8 cellular contexts compared by ENCODE assay signal in the genomic region with DNA sequence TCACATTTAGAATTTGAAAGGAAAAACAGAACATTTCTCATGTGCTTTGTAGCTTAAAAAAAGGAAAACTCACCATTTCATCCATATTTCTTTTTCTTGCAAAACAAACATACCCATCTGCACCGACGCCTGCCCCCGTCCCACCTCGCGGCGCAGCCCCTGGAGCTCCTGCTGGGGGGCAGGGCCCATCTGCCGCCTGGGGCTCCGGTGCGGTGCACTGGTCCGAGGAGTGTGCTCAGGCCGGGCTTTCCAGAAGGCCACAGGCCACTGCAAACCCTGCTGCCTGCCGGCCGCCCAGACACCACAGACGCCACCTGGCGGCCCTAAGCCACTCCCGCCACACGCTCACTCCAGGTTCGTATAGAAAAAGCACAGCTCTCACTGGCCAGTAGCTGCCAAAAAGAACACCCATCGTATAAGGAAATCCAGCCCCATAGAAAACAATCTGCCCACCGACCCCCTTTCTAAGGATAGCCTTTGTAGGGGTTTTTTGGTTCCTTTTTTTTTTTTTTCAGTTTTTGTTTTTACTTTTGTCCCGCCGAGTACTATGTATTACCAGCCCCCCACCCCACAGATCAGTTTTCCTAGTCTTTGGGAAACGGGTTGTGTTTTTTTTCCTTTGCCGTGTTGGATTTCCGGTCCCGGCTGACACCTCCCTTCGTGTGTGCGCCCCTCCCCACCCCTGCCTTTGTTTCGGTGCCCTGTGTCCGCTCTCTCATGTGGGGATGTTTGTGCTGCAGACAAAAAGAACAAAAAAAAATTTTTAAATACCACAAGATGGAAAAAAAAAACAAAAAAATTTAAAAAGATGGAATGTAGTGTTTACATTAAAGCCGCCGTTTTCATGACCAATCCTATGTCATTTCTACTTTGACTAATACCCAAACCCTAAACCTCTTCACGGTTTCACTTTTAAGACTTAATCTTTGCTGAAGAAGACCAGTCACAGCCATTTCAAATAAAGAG.
DNase-seq lines count a peak whose midpoint lies in the region; TF ChIP-seq lines count a peak whose summit lies in the region.

No MANE protein-coding gene starts in this region.

- peak overlapping the region; percentile 92 for H2AFZ ChIP-seq in osteoblast (ENCODE audit: low read length)

- no peaks in the 10 kb centered on the region for H3K9me3 ChIP-seq in osteoblast (ENCODE audit: low read depth, low read length)
- H3K9me3 ChIP-seq in thyroid gland: no peaks in the 10 kb centered on the region

- H3K4me1 ChIP-seq in osteoblast (ENCODE audit: insufficient read depth, low read length): peaks cover 12% of the 10 kb centered on the region
- H3K4me1 ChIP-seq in thyroid gland: peaks cover 5 to 13% of the 10 kb centered on the region in 2 donors

- H3K27me3 Mint-ChIP-seq in activated naive CD8-positive, alpha-beta T cell treated with anti-CD3 and anti-CD28 coated beads for 36 hours: no peaks in the 10 kb centered on the region

- intact Hi-C loops in head of caudate nucleus (cut with DNase I) (no loop called here), thyroid gland (cut with DNase I) (no loop called here)

- H3K36me3 Mint-ChIP-seq in activated naive CD8-positive, alpha-beta T cell treated with anti-CD3 and anti-CD28 coated beads for 36 hours: peaks cover 3% of the 10 kb centered on the region

- H4K20me1 ChIP-seq in osteoblast (ENCODE audit: insufficient read depth, low read length): no peaks in the 10 kb centered on the region

- peaks cover 40% of the 10 kb centered on the region for H3K4me1 Mint-ChIP-seq in activated naive CD8-positive, alpha-beta T cell treated with anti-CD3 and anti-CD28 coated beads for 36 hours

- peak overlapping the region; percentile 94 for H3K27ac Mint-ChIP-seq in activated naive CD8-positive, alpha-beta T cell treated with anti-CD3 and anti-CD28 coated beads for 36 hours

- peak overlapping the region; percentile 93 for H3K4me2 ChIP-seq in osteoblast (ENCODE audit: insufficient read depth, low read length)

- peak overlapping the region; percentile 79 for H3K4me3 Mint-ChIP-seq in activated naive CD8-positive, alpha-beta T cell treated with anti-CD3 and anti-CD28 coated beads for 36 hours

- DNase-seq in COLO829 (ENCODE audit: low spot score): peak; percentile 75
- DNase-seq in GM20000 (ENCODE audit: low spot score): peak; percentile 91
- DNase-seq in HPDE6-E6E7 (ENCODE audit: extremely low spot score): peak; percentile 93
- peak; percentile 81 for DNase-seq in SK-MEL-5 (ENCODE audit: low read depth, low spot score)
- DNase-seq in activated naive CD8-positive, alpha-beta T cell treated with anti-CD3 and anti-CD28 coated beads for 36 hours: peak; percentile 69
- DNase-seq in head of caudate nucleus: peak; percentile 53 to 89 (median 78)
- DNase-seq in osteoblast (ENCODE audit: insufficient read length, low spot score, missing footprints): peak; percentile 99
- peak; percentile 77 to 85 for DNase-seq in thyroid gland

- TF ChIP-seq POLR2A in thyroid gland (IDR thresholded peaks at IDR 0.05): no peak

- H3K36me3 ChIP-seq in osteoblast (ENCODE audit: insufficient read depth, low read length) (no peaks in the 10 kb centered on the region), thyroid gland (no peaks in the 10 kb centered on the region)

- H3K9me3 Mint-ChIP-seq in activated naive CD8-positive, alpha-beta T cell treated with anti-CD3 and anti-CD28 coated beads for 36 hours: no peaks in the 10 kb centered on the region

- TF ChIP-seq CTCF in GM20000 (IDR thresholded peaks at IDR 0.05; ENCODE audit: extremely low read depth, missing control alignments) (peak; percentile 96), osteoblast (IDR thresholded peaks at IDR 0.05; ENCODE audit: extremely low read depth, low read depth, low read length) (peak; percentile 85), thyroid gland (IDR thresholded peaks at IDR 0.05) (peak; percentile 61 to 87 (median 78))

- no peaks in the 10 kb centered on the region for H3K79me2 ChIP-seq in osteoblast (ENCODE audit: insufficient read depth, low read length)

- in situ Hi-C loops in SK-MEL-5 (cut with HindIII; ENCODE audit: low pct_unique_long_range_greater_than_20kb, low sequenced_read_pairs): no loop called here

- H3K4me3 ChIP-seq in osteoblast (ENCODE audit: insufficient read depth, low read length): peak overlapping the region; percentile 76
- peak overlapping the region in 2 of 3 donors; percentile 21 to 54 for H3K4me3 ChIP-seq in thyroid gland (replicated peaks in 1 of 3)

- H3K27ac ChIP-seq in osteoblast (ENCODE audit: low read depth, low read length) (peak overlapping the region; percentile 94), thyroid gland (peak overlapping the region in 1 of 3 donors; percentile 45)

- H3K27me3 ChIP-seq in osteoblast (ENCODE audit: insufficient read depth, low read length): no peaks in the 10 kb centered on the region
- no peaks in the 10 kb centered on the region for H3K27me3 ChIP-seq in thyroid gland

- WGBS in thyroid gland, 2 donors: 2 to 3% methylated on average over 33 of the region's 33 CpGs
